In the genomic region with DNA sequence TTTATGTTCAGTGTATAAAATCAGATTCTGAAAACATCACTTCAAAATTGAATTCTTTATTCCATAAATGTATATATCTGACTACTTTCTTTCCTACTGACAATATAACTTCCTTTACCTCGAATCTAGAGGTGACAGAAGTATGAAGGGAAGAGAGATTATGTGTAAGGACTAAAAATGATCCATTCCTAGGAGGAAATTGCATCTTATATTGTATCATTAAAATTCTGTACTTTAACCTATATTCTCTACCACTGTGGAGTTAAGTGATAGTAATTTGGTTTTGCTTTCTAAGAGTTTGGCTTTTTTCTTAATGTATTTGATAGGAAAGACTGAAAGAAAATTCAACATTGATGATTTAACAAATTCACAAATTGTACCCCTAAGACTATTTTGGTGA, we compare ENCODE assay signal across 39 cellular contexts. TPM values are rescaled to one million over a fixed set of nuclear protein-coding genes. Genes with fewer than 3 reads are reported as not detected.
"Had no signal": no experiment of that assay in that cellular context is flagged by ENCODE, and none has a peak within 500 bp of the region (broad histone marks: within the 10 kb centered on the region; RNA-seq: fewer than 3 reads in every experiment).

No MANE protein-coding gene starts in this region.

- H3K36me3 ChIP-seq: adrenal gland, ascending aorta, brain microvascular endothelial cell, breast epithelium, cardiac muscle cell had no signal

- H3K4me1 ChIP-seq: adrenal gland, ascending aorta, body of pancreas, breast epithelium had no signal

- ATAC-seq: activated naive CD4-positive, alpha-beta T cell treated with anti-CD3 and anti-CD28 coated beads, Interleukin-2, amount 50 U/mL, for 72 hours; activated naive CD8-positive, alpha-beta T cell treated with anti-CD3 and anti-CD28 coated beads, Interleukin-2, amount 50 U/mL, for 24 hours; activated T-cell treated with anti-CD3 and anti-CD28 coated beads, Interleukin-2, amount 50 U/mL, for 4 hours; activated T-cell treated with anti-CD3 and anti-CD28 coated beads, Interleukin-2, amount 50 U/mL, for 72 hours; activated T-helper 17 cell treated with anti-CD3 and anti-CD28 coated beads, Interleukin-2, amount 50 U/mL, for 72 hours; body of pancreas had no signal

- H3K4me3 ChIP-seq: adrenal gland, ascending aorta, body of pancreas, breast epithelium, cardiac muscle cell had no signal

- FAIRE-seq: astrocyte, bronchial epithelial cell had no signal

- H3K9me3 ChIP-seq: adrenal gland, ascending aorta, body of pancreas, breast epithelium had no signal

- H3K27ac ChIP-seq: adrenal gland, ascending aorta, body of pancreas, brain microvascular endothelial cell, breast epithelium, cardiac muscle cell had no signal

- DNase-seq: activated effector memory CD4-positive, alpha-beta T cell treated with anti-CD3 and anti-CD28 coated beads, Interleukin-2, amount 50 U/mL, for 16 hours; activated effector memory CD4-positive, alpha-beta T cell treated with Interleukin-2 at 50 U/mL for 16 hours; activated gamma-delta T cell; activated gamma-delta T cell treated with Interleukin-2 at 50 U/mL for 16 hours; activated naive CD4-positive, alpha-beta T cell; activated naive CD4-positive, alpha-beta T cell treated with anti-CD3 and anti-CD28 coated beads for 36 hours; activated naive CD4-positive, alpha-beta T cell treated with anti-CD3 and anti-CD28 coated beads, Interleukin-2, amount 10 ng/mL, durations not matched to agents 7 days and 5 days; activated naive CD4-positive, alpha-beta T cell treated with anti-CD3 and anti-CD28 coated beads, Interleukin-2, amount 50 U/mL, for 16 hours; activated naive CD4-positive, alpha-beta T cell treated with Interleukin-2 at 50 U/mL for 16 hours; activated naive CD8-positive, alpha-beta T cell treated with anti-CD3 and anti-CD28 coated beads for 36 hours; activated naive CD8-positive, alpha-beta T cell treated with anti-CD3 and anti-CD28 coated beads, Interleukin-2, amount 10 ng/mL, durations not matched to agents 7 days and 5 days; activated naive CD8-positive, alpha-beta T cell treated with anti-CD3 and anti-CD28 coated beads, Interleukin-2, amount 50 U/mL, for 24 hours; activated T-cell treated with anti-CD3 and anti-CD28 coated beads, Interleukin-2, amount 50 U/mL, for 1 hour; activated T-cell treated with anti-CD3 and anti-CD28 coated beads, Interleukin-2, amount 50 U/mL, for 24 hours; activated T-cell treated with anti-CD3 and anti-CD28 coated beads, Interleukin-2, amount 50 U/mL, for 4 hours; activated T-cell treated with anti-CD3 and anti-CD28 coated beads, Interleukin-2, amount 50 U/mL, for 48 hours; activated T-cell treated with anti-CD3 and anti-CD28 coated beads, Interleukin-2, amount 50 U/mL, for 72 hours; adrenal gland; amniotic stem cell; amygdala; aorta; body of pancreas; brain microvascular endothelial cell; caudate nucleus; central memory CD4-positive, alpha-beta T cell; cerebellar nuclear complex had no signal

RNA-seq across cellular contexts. Expression of a gene that starts 11.4 kb away (rescaled TPM):
- total RNA-seq: activated naive CD4-positive, alpha-beta T cell treated with anti-CD3 and anti-CD28 coated beads for 36 hours; activated naive CD4-positive, alpha-beta T cell treated with anti-CD3 and anti-CD28 coated beads, Interleukin-2, amount 50 U/mL, for 72 hours; activated naive CD8-positive, alpha-beta T cell treated with anti-CD3 and anti-CD28 coated beads for 36 hours; activated naive CD8-positive, alpha-beta T cell treated with anti-CD3 and anti-CD28 coated beads, Interleukin-2, amount 10 ng/mL, durations not matched to agents 7 days and 5 days; activated T-cell treated with anti-CD3 and anti-CD28 coated beads, Interleukin-2, amount 50 U/mL, for 4 hours; activated T-cell treated with anti-CD3 and anti-CD28 coated beads, Interleukin-2, amount 50 U/mL, for 72 hours; activated T-helper 1 cell treated with anti-CD3 and anti-CD28 coated beads, Interleukin-12 subunit alpha, Interleukin-12 subunit beta, Interleukin-2, Interleukin-4 antibody, amounts not matched to agents 30 ng/mL and 10 ng/mL and 1 ng/mL, durations not matched to agents 14 hours and 24 hours and 36 hours; activated T-helper 17 cell treated with anti-CD3 and anti-CD28 coated beads, Interleukin-2, amount 50 U/mL, for 72 hours; activated T-helper 2 cell treated with anti-CD3 and anti-CD28 coated beads, Interferon-gamma antibody, Interleukin-2, Interleukin-4, amounts not matched to agents 10 μg/mL and 5 μg/mL and 100 μg/mL, durations not matched to agents 14 hours and 24 hours and 36 hours; adrenal gland; aorta; ascending aorta; astrocyte; body of pancreas; breast epithelium; bronchial epithelial cell; cardiac septum; cerebellum; chondrocyte had no signal
- polyA plus RNA-seq: adipose tissue, adrenal gland, aorta had no signal

RNA-seq across cellular contexts. Expression of a gene that starts 36.2 kb away (rescaled TPM):
- total RNA-seq: activated naive CD4-positive, alpha-beta T cell treated with anti-CD3 and anti-CD28 coated beads for 36 hours; activated naive CD4-positive, alpha-beta T cell treated with anti-CD3 and anti-CD28 coated beads, Interleukin-2, amount 50 U/mL, for 72 hours; activated naive CD8-positive, alpha-beta T cell treated with anti-CD3 and anti-CD28 coated beads for 36 hours; activated naive CD8-positive, alpha-beta T cell treated with anti-CD3 and anti-CD28 coated beads, Interleukin-2, amount 10 ng/mL, durations not matched to agents 7 days and 5 days; activated T-cell treated with anti-CD3 and anti-CD28 coated beads, Interleukin-2, amount 50 U/mL, for 4 hours; activated T-cell treated with anti-CD3 and anti-CD28 coated beads, Interleukin-2, amount 50 U/mL, for 72 hours; activated T-helper 1 cell treated with anti-CD3 and anti-CD28 coated beads, Interleukin-12 subunit alpha, Interleukin-12 subunit beta, Interleukin-2, Interleukin-4 antibody, amounts not matched to agents 30 ng/mL and 10 ng/mL and 1 ng/mL, durations not matched to agents 14 hours and 24 hours and 36 hours; activated T-helper 17 cell treated with anti-CD3 and anti-CD28 coated beads, Interleukin-2, amount 50 U/mL, for 72 hours; activated T-helper 2 cell treated with anti-CD3 and anti-CD28 coated beads, Interferon-gamma antibody, Interleukin-2, Interleukin-4, amounts not matched to agents 10 μg/mL and 5 μg/mL and 100 μg/mL, durations not matched to agents 14 hours and 24 hours and 36 hours; adrenal gland; aorta; ascending aorta; astrocyte; body of pancreas; breast epithelium; bronchial epithelial cell; cardiac muscle cell; chondrocyte had no signal
- polyA plus RNA-seq: adipose tissue, adrenal gland, aorta, cardiac muscle cell had no signal
